Comparison of ENCODE assay signal across 9 cellular contexts in the genomic region with DNA sequence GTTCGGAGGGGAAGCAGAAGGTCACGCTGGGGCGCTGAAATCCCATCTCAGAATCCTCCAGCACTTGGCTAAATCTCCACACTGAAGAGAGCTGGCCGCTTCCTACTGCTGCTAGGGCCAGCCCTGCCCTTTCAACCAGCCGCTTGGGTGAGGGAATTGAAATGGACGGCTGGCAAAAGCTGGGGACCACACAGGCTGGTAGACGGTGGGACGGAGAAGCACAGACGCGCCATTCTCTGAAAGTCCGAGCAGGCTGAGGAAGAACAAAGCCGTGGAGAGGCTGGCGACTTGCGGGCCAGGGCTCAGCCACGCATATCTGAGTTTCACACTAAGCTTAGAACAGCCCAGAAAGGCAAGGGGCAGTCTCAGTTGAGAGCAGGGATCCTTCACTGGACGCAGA. TPM values are rescaled to one million over a fixed set of nuclear protein-coding genes. Genes with fewer than 3 reads are reported as not detected.
DNase-seq lines count a peak whose midpoint lies in the region; ATAC-seq lines count a peak whose summit lies in the region.
"Had no signal": no experiment of that assay in that cellular context is flagged by ENCODE, and none has a peak within 500 bp of the region (broad histone marks: within the 10 kb centered on the region; RNA-seq: fewer than 3 reads in every experiment).

No MANE protein-coding gene starts in this region.

- no peaks in the 10 kb centered on the region for H3K9me3 ChIP-seq in subcutaneous abdominal adipose tissue (ENCODE audit: control insufficient read depth in 5 of 5, low read length in 5 of 5)

- no peaks in the 10 kb centered on the region for H3K27me3 Mint-ChIP-seq in activated CD4-positive, alpha-beta T cell treated with anti-CD3 and anti-CD28 coated beads, Interleukin-2, amount 10 ng/mL, durations not matched to agents 7 days and 5 days
- no peaks in the 10 kb centered on the region for H3K27me3 Mint-ChIP-seq in activated naive CD8-positive, alpha-beta T cell treated with anti-CD3 and anti-CD28 coated beads, Interleukin-2, amount 10 ng/mL, durations not matched to agents 7 days and 5 days

- peak overlapping the region in 4 of 5 donors; percentile 22 to 42 (median 25) for H3K4me3 ChIP-seq in subcutaneous abdominal adipose tissue (ENCODE audit: low read depth in 1 of 5, low read length in 5 of 5)

- peak overlapping the region; percentile 19 for H3K27ac Mint-ChIP-seq in activated CD4-positive, alpha-beta T cell treated with anti-CD3 and anti-CD28 coated beads, Interleukin-2, amount 10 ng/mL, durations not matched to agents 7 days and 5 days
- H3K27ac Mint-ChIP-seq in activated naive CD8-positive, alpha-beta T cell treated with anti-CD3 and anti-CD28 coated beads, Interleukin-2, amount 10 ng/mL, durations not matched to agents 7 days and 5 days, result peak overlapping the region; percentile 84

- ATAC-seq in activated naive CD8-positive, alpha-beta T cell treated with anti-CD3 and anti-CD28 coated beads, Interleukin-2, amount 10 ng/mL, durations not matched to agents 7 days and 5 days (ENCODE audit: low read depth), result no peak

- POLR2A ChIA-PET in activated CD4-positive, alpha-beta T cell treated with anti-CD3 and anti-CD28 coated beads, Interleukin-2, amount 10 ng/mL, durations not matched to agents 7 days and 5 days (lab: Charles Lee), result interaction anchor here (0.5 kb wide), 1 partner anchor 15 kb away, joined by 3 read pairs; no protein-coding TSS in a partner anchor
- POLR2A ChIA-PET in activated naive CD8-positive, alpha-beta T cell treated with anti-CD3 and anti-CD28 coated beads, Interleukin-2, amount 10 ng/mL, durations not matched to agents 7 days and 5 days (lab: Charles Lee), result interaction anchor here (0.9 to 24.3 kb wide), 3 partner anchors 14 to 247 kb away, joined by 3 to 782 read pairs (median 3); partner anchors contain the start of genes CDC42BPG, FAU and MRPL49

- peak overlapping the region; percentile 93 for H3K4me3 Mint-ChIP-seq in activated CD4-positive, alpha-beta T cell treated with anti-CD3 and anti-CD28 coated beads, Interleukin-2, amount 10 ng/mL, durations not matched to agents 7 days and 5 days
- peak overlapping the region; percentile 100 for H3K4me3 Mint-ChIP-seq in activated naive CD8-positive, alpha-beta T cell treated with anti-CD3 and anti-CD28 coated beads, Interleukin-2, amount 10 ng/mL, durations not matched to agents 7 days and 5 days

- CTCF ChIA-PET in activated CD4-positive, alpha-beta T cell treated with anti-CD3 and anti-CD28 coated beads, Interleukin-2, amount 10 ng/mL, durations not matched to agents 7 days and 5 days (lab: Charles Lee), result interaction anchor here (1.5 to 29.3 kb wide), 3 partner anchors 12 to 20 kb away, joined by 4 to 732 read pairs (median 14); partner anchors contain the start of gene CDC42BPG

- peaks cover 0 to 39% (median 32%) of the 10 kb centered on the region in 5 donors for H3K36me3 ChIP-seq in subcutaneous abdominal adipose tissue (ENCODE audit: control insufficient read depth in 5 of 5, insufficient read depth in 5 of 5, low read length in 5 of 5)

- no peaks in the 10 kb centered on the region for H3K27me3 ChIP-seq in subcutaneous abdominal adipose tissue (ENCODE audit: control insufficient read depth in 5 of 5, insufficient read depth in 4 of 5, low read length in 5 of 5)

- H3K9ac ChIP-seq in subcutaneous abdominal adipose tissue (ENCODE audit: low read length in 5 of 5), result no peak overlapping the region

- peaks cover 59% of the 10 kb centered on the region for H3K36me3 Mint-ChIP-seq in activated CD4-positive, alpha-beta T cell treated with anti-CD3 and anti-CD28 coated beads, Interleukin-2, amount 10 ng/mL, durations not matched to agents 7 days and 5 days (ENCODE audit: low read depth)
- H3K36me3 Mint-ChIP-seq in activated naive CD8-positive, alpha-beta T cell treated with anti-CD3 and anti-CD28 coated beads, Interleukin-2, amount 10 ng/mL, durations not matched to agents 7 days and 5 days, result peaks cover 39% of the 10 kb centered on the region

- peak overlapping the region; percentile 94 for H3K27ac ChIP-seq in subcutaneous abdominal adipose tissue (ENCODE audit: low read depth, low read length)

- DNase-seq in activated CD4-positive, alpha-beta T cell treated with anti-CD3 and anti-CD28 coated beads, Interleukin-2, amount 10 ng/mL, durations not matched to agents 7 days and 5 days, result no peak
- no peak for DNase-seq in activated CD4-positive, alpha-beta T cell treated with anti-CD3 and anti-CD28 coated beads, Interleukin-2, amount 50 U/mL, for 48 hours
- DNase-seq in activated naive CD8-positive, alpha-beta T cell treated with anti-CD3 and anti-CD28 coated beads, Interleukin-2, amount 10 ng/mL, durations not matched to agents 7 days and 5 days, result no peak
- DNase-seq in medulla oblongata (ENCODE audit: extremely low spot score) (peak; percentile 42), NCI-H774 (lab: John Stamatoyannopoulos, UW) (no peak), NCI-H2081 (lab: John Stamatoyannopoulos, UW) (no peak), mesenteric fat pad (ENCODE audit: low spot score) (no peak)
- DNase-seq: ACHN had no signal

- H3K4me1 ChIP-seq in subcutaneous abdominal adipose tissue (ENCODE audit: control insufficient read depth in 5 of 5, insufficient read depth in 5 of 5, low read length in 5 of 5), result peaks cover 37 to 88% (median 83%) of the 10 kb centered on the region in 5 donors

- no peaks in the 10 kb centered on the region for H3K9me3 Mint-ChIP-seq in activated CD4-positive, alpha-beta T cell treated with anti-CD3 and anti-CD28 coated beads, Interleukin-2, amount 10 ng/mL, durations not matched to agents 7 days and 5 days
- H3K9me3 Mint-ChIP-seq in activated naive CD8-positive, alpha-beta T cell treated with anti-CD3 and anti-CD28 coated beads, Interleukin-2, amount 10 ng/mL, durations not matched to agents 7 days and 5 days, result no peaks in the 10 kb centered on the region

- peaks cover 69% of the 10 kb centered on the region for H3K4me1 Mint-ChIP-seq in activated CD4-positive, alpha-beta T cell treated with anti-CD3 and anti-CD28 coated beads, Interleukin-2, amount 10 ng/mL, durations not matched to agents 7 days and 5 days
- peaks cover 66% of the 10 kb centered on the region for H3K4me1 Mint-ChIP-seq in activated naive CD8-positive, alpha-beta T cell treated with anti-CD3 and anti-CD28 coated beads, Interleukin-2, amount 10 ng/mL, durations not matched to agents 7 days and 5 days

RNA-seq across cellular contexts. Expression of gene EHD1, which starts 3.6 kb away (rescaled TPM):
- total RNA-seq in activated CD4-positive, alpha-beta T cell treated with anti-CD3 and anti-CD28 coated beads, Interleukin-2, amount 10 ng/mL, durations not matched to agents 7 days and 5 days, result 100 to 1,000 TPM; 131 to 149 TPM
- total RNA-seq in activated naive CD8-positive, alpha-beta T cell treated with anti-CD3 and anti-CD28 coated beads, Interleukin-2, amount 10 ng/mL, durations not matched to agents 7 days and 5 days, result 100 to 1,000 TPM; 187 to 195 TPM
- total RNA-seq in mesenteric fat pad, result 95.0 TPM

RNA-seq across cellular contexts. Expression of gene CDC42BPG, which starts 30.4 kb away (rescaled TPM):
- total RNA-seq in activated CD4-positive, alpha-beta T cell treated with anti-CD3 and anti-CD28 coated beads, Interleukin-2, amount 10 ng/mL, durations not matched to agents 7 days and 5 days, result 1 to 10 TPM in 1 of 2 experiments, under 1 TPM in 1; 0.42 to 1.3 TPM
- 1 to 10 TPM; 3.4 to 3.5 TPM for total RNA-seq in activated naive CD8-positive, alpha-beta T cell treated with anti-CD3 and anti-CD28 coated beads, Interleukin-2, amount 10 ng/mL, durations not matched to agents 7 days and 5 days
- 0.55 TPM for total RNA-seq in mesenteric fat pad

RNA-seq across cellular contexts. Expression of gene ATG2A, which starts 42.2 kb away (rescaled TPM):
- total RNA-seq in activated CD4-positive, alpha-beta T cell treated with anti-CD3 and anti-CD28 coated beads, Interleukin-2, amount 10 ng/mL, durations not matched to agents 7 days and 5 days, result 10 to 100 TPM; 23.0 to 25.7 TPM
- 10 to 100 TPM; 34.5 to 39.7 TPM for total RNA-seq in activated naive CD8-positive, alpha-beta T cell treated with anti-CD3 and anti-CD28 coated beads, Interleukin-2, amount 10 ng/mL, durations not matched to agents 7 days and 5 days
- 22.2 TPM for total RNA-seq in mesenteric fat pad

RNA-seq across cellular contexts. Expression of gene PPP2R5B, which starts 49.6 kb away (rescaled TPM):
- 10 to 100 TPM; 12.0 to 13.7 TPM for total RNA-seq in activated CD4-positive, alpha-beta T cell treated with anti-CD3 and anti-CD28 coated beads, Interleukin-2, amount 10 ng/mL, durations not matched to agents 7 days and 5 days
- total RNA-seq in activated naive CD8-positive, alpha-beta T cell treated with anti-CD3 and anti-CD28 coated beads, Interleukin-2, amount 10 ng/mL, durations not matched to agents 7 days and 5 days, result 10 to 100 TPM; 18.6 to 22.3 TPM
- total RNA-seq in mesenteric fat pad, result 28.3 TPM
